8 cellular contexts compared by ENCODE assay signal in the genomic region with DNA sequence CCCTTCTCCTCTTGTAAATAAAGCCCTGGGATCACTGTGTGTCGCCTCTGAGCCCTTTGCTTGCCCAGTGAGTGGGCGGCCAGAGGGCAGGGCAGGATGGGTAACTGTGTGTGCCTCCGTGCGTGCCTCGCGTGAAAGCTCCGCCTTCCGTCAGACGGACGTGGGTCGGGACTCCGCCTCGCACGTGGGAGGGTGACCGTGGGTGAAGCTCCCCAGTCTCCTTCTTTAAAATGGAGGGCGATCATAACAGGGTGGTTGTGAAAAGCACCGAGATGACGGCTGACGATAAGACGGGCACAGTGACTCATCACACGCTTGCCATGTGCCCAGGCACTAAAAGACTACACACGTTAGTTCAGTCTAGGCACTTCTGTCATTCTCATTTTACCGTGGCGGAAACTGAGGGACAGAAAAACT. TPM values are rescaled to one million over a fixed set of nuclear protein-coding genes. Genes with fewer than 3 reads are reported as not detected.
DNase-seq lines count a peak whose midpoint lies in the region; ATAC-seq and TF ChIP-seq lines count a peak whose summit lies in the region.

No MANE protein-coding gene starts in this region.

- no peak overlapping the region for H3K27ac ChIP-seq in SK-N-SH (ENCODE audit: low read depth in 2 of 2, low read length in 1 of 2)

- peaks cover 19% of the 10 kb centered on the region for H3F3A ChIP-seq in SK-N-SH (replicated peaks; ENCODE audit: insufficient read depth)

- no peaks in the 10 kb centered on the region for H3K9me3 Mint-ChIP-seq in T-cell
- no peaks in the 10 kb centered on the region for H3K9me3 Mint-ChIP-seq in activated naive CD8-positive, alpha-beta T cell treated with anti-CD3 and anti-CD28 coated beads, Interleukin-2, amount 50 U/mL, for 24 hours

- no peaks in the 10 kb centered on the region for H3K9me2 ChIP-seq in SK-N-SH

- DNase-seq in SK-N-SH (peak; percentile 34), T-cell (peak; percentile 73 to 91 (median 84)), inferior parietal cortex (ENCODE audit: extremely low spot score) (peak; percentile 13), NCI-H1694 treated with DMSO at 0.1 percent for 48 hours (lab: John Stamatoyannopoulos, UW) (no peak)
- peak; percentile 94 for DNase-seq in activated naive CD8-positive, alpha-beta T cell treated with anti-CD3 and anti-CD28 coated beads, Interleukin-2, amount 50 U/mL, for 24 hours
- DNase-seq in stimulated activated CD4-positive, alpha-beta T cell treated with anti-CD3 and anti-CD28 coated beads, Interleukin-2, amount 100 ng/mL, for 4 hours (ENCODE audit: low read depth), result peak; percentile 98

- H3K79me2 ChIP-seq in SK-N-SH (ENCODE audit: insufficient read depth), result no peaks in the 10 kb centered on the region

- no peaks in the 10 kb centered on the region for H3K9me3 ChIP-seq in SK-N-SH

- H3K4me3 ChIP-seq in SK-N-SH (ENCODE audit: low read depth in 2 of 2, low read length in 1 of 2), result no peak overlapping the region

- TF ChIP-seq EP300 in SK-N-SH (IDR thresholded peaks at IDR 0.05; ENCODE audit: borderline replicate concordance in 1 of 2, low read depth in 1 of 2, low read length in 1 of 2), result no peak

- TF ChIP-seq RAD21 in SK-N-SH (IDR thresholded peaks at IDR 0.05; ENCODE audit: low read length), result no peak

- H3K36me3 ChIP-seq in SK-N-SH (replicated peaks in 1 of 2; ENCODE audit: control insufficient read depth in 1 of 2, insufficient read depth in 2 of 2, low read length in 1 of 2), result peaks cover 4 to 20% of the 10 kb centered on the region in 2 experiments

- H3K27me3 ChIP-seq in SK-N-SH (ENCODE audit: insufficient read depth), result no peaks in the 10 kb centered on the region

- H3K27ac Mint-ChIP-seq in T-cell, result peak overlapping the region; percentile 99 to 100
- H3K27ac Mint-ChIP-seq in activated naive CD8-positive, alpha-beta T cell treated with anti-CD3 and anti-CD28 coated beads, Interleukin-2, amount 50 U/mL, for 24 hours, result peak overlapping the region; percentile 99

- WGBS in SK-N-SH (ENCODE audit: low lambda C conversion rate), result 74% methylated on average over 23 of the region's 24 CpGs

- peaks cover 0 to 8% of the 10 kb centered on the region in 2 experiments; a peak in 2 of 4 replicates for H3K4me1 ChIP-seq in SK-N-SH (ENCODE audit: control insufficient read depth in 1 of 2, insufficient read depth in 2 of 2, low read depth in 1 of 2, low read length in 1 of 2)

- H3K9ac ChIP-seq in SK-N-SH, result no peak overlapping the region

- H2AFZ ChIP-seq in SK-N-SH (ENCODE audit: low read depth), result peak overlapping the region; percentile 86; the same call in 1 of the 2 replicates

- no peaks in the 10 kb centered on the region for H4K20me1 ChIP-seq in SK-N-SH (ENCODE audit: insufficient read depth)

- H3K27me3 Mint-ChIP-seq in T-cell, result no peaks in the 10 kb centered on the region
- H3K27me3 Mint-ChIP-seq in activated naive CD8-positive, alpha-beta T cell treated with anti-CD3 and anti-CD28 coated beads, Interleukin-2, amount 50 U/mL, for 24 hours, result no peaks in the 10 kb centered on the region

- peaks cover 34% of the 10 kb centered on the region for H3K36me3 Mint-ChIP-seq in T-cell
- peaks cover 64% of the 10 kb centered on the region for H3K36me3 Mint-ChIP-seq in activated naive CD8-positive, alpha-beta T cell treated with anti-CD3 and anti-CD28 coated beads, Interleukin-2, amount 50 U/mL, for 24 hours (ENCODE audit: low read depth)

- no peak for TF ChIP-seq CTCF in SK-N-SH (IDR thresholded peaks at IDR 0.05)

- CTCF ChIA-PET in SK-N-SH (lab: Yijun Ruan, JAX), result interaction anchor here (0.6 to 8.0 kb wide), 10 partner anchors 8 to 148 kb away, joined by 3 to 114 read pairs (median 4); a partner anchor contains a TSS
- CTCF ChIA-PET in T-cell (lab: Charles Lee), result interaction anchor here (0.5 to 6.8 kb wide), 14 partner anchors 8 to 346 kb away, joined by 3 to 126 read pairs (median 6); a partner anchor contains a TSS

- no peak overlapping the region for H3K4me2 ChIP-seq in SK-N-SH

- no peak for ATAC-seq in SK-N-SH treated with all-trans-retinoic acid at 6 μM for 48 hours
- peak; percentile 77 to 80 (median 80) for ATAC-seq in T-cell (replicated peaks in 1 of 4)
- peak; percentile 69 for ATAC-seq in activated naive CD8-positive, alpha-beta T cell treated with anti-CD3 and anti-CD28 coated beads, Interleukin-2, amount 50 U/mL, for 24 hours
- no peak for ATAC-seq in GM18870 (IDR thresholded peaks at IDR 0.05; ENCODE audit: unreplicated experiment)

- peak overlapping the region; percentile 68 to 88 (median 76) for H3K4me3 Mint-ChIP-seq in T-cell
- peak overlapping the region; percentile 93 for H3K4me3 Mint-ChIP-seq in activated naive CD8-positive, alpha-beta T cell treated with anti-CD3 and anti-CD28 coated beads, Interleukin-2, amount 50 U/mL, for 24 hours

- peaks cover 71 to 85% (median 80%) of the 10 kb centered on the region in 3 donors for H3K4me1 Mint-ChIP-seq in T-cell
- H3K4me1 Mint-ChIP-seq in activated naive CD8-positive, alpha-beta T cell treated with anti-CD3 and anti-CD28 coated beads, Interleukin-2, amount 50 U/mL, for 24 hours, result peaks cover 90% of the 10 kb centered on the region

- POLR2A ChIA-PET in SK-N-SH (lab: Yijun Ruan, JAX), result interaction anchor here (1.6 to 6.8 kb wide), 2 partner anchors 16 to 40 kb away, joined by 3 to 62 read pairs; a partner anchor contains a TSS
- POLR2A ChIA-PET in T-cell (lab: Charles Lee), result interaction anchor here (2.0 to 2.1 kb wide), 2 partner anchors 17 to 18 kb away, joined by 9 to 22 read pairs; a partner anchor contains a TSS

TF ChIP-seq in SK-N-SH, 30 proteins besides CTCF, POLR2A, EP300 and RAD21 (continues in another document):
- TF ChIP-seq POLR2AphosphoS5 (IDR thresholded peaks at IDR 0.05; ENCODE audit: low read depth, low read length) (no peak), ELF1 (IDR thresholded peaks at IDR 0.05) (no peak), NRF1 (IDR thresholded peaks at IDR 0.05; ENCODE audit: low read depth, low read length) (no peak), SMC3 (IDR thresholded peaks at IDR 0.05; ENCODE audit: low read depth, low read length) (no peak)
- TF ChIP-seq, protein P1, sequence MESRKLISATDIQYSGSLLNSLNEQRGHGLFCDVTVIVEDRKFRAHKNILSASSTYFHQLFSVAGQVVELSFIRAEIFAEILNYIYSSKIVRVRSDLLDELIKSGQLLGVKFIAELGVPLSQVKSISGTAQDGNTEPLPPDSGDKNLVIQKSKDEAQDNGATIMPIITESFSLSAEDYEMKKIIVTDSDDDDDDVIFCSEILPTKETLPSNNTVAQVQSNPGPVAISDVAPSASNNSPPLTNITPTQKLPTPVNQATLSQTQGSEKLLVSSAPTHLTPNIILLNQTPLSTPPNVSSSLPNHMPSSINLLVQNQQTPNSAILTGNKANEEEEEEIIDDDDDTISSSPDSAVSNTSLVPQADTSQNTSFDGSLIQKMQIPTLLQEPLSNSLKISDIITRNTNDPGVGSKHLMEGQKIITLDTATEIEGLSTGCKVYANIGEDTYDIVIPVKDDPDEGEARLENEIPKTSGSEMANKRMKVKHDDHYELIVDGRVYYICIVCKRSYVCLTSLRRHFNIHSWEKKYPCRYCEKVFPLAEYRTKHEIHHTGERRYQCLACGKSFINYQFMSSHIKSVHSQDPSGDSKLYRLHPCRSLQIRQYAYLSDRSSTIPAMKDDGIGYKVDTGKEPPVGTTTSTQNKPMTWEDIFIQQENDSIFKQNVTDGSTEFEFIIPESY (IDR thresholded peaks at IDR 0.05; ENCODE audit: borderline replicate concordance, low read depth), result no peak

TF ChIP-seq in SK-N-SH treated with all-trans-retinoic acid at 6 μM for 48 hours, 23 proteins besides CTCF, POLR2A, EP300 and RAD21 (continues in another document):
- TF ChIP-seq, protein P2, sequence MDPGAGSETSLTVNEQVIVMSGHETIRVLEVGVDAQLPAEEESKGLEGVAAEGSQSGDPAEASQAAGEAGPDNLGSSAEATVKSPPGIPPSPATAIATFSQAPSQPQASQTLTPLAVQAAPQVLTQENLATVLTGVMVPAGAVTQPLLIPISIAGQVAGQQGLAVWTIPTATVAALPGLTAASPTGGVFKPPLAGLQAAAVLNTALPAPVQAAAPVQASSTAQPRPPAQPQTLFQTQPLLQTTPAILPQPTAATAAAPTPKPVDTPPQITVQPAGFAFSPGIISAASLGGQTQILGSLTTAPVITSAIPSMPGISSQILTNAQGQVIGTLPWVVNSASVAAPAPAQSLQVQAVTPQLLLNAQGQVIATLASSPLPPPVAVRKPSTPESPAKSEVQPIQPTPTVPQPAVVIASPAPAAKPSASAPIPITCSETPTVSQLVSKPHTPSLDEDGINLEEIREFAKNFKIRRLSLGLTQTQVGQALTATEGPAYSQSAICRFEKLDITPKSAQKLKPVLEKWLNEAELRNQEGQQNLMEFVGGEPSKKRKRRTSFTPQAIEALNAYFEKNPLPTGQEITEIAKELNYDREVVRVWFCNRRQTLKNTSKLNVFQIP (CRISPR knock-in tag; IDR thresholded peaks at IDR 0.05; ENCODE audit: borderline replicate concordance, low read depth), result no peak

RNA-seq across cellular contexts. Expression of a gene that starts 9.2 kb away (rescaled TPM):
- 386 and 447 TPM in 2 replicates for polyA plus RNA-seq in SK-N-SH (2012; rRNA removed)
- polyA plus RNA-seq in SK-N-SH (2012; cell fraction: cytosol; rRNA removed), result 287 and 379 TPM in 2 replicates
- 324 and 396 TPM in 2 replicates for polyA plus RNA-seq in SK-N-SH (2012; cell fraction: nucleus; rRNA removed)
- total RNA-seq in T-cell, result 100 to 1,000 TPM; 144 to 168 (median 154) TPM

RNA-seq across cellular contexts. Expression of a gene that starts 9.4 kb away (rescaled TPM):
- 77.4 and 82.8 TPM in 2 replicates for polyA plus RNA-seq in SK-N-SH (2012; rRNA removed)
- 74.4 and 76.0 TPM in 2 replicates for polyA plus RNA-seq in SK-N-SH (2012; cell fraction: cytosol; rRNA removed)
- polyA plus RNA-seq in SK-N-SH (2012; cell fraction: nucleus; rRNA removed), result 73.4 and 75.5 TPM in 2 replicates
- total RNA-seq in T-cell, result 10 to 100 TPM; 33.6 to 64.5 (median 58.7) TPM

RNA-seq across cellular contexts. Expression of a gene that starts 10.1 kb away (rescaled TPM):
- 0.12 and 0.18 TPM in 2 replicates for polyA plus RNA-seq in SK-N-SH (2012; rRNA removed)
- 0.09 TPM in 1 of 2 replicates, not detected in the other for polyA plus RNA-seq in SK-N-SH (2012; cell fraction: cytosol; rRNA removed)
- polyA plus RNA-seq in SK-N-SH (2012; cell fraction: nucleus; rRNA removed), result 0.43 and 0.96 TPM in 2 replicates
- total RNA-seq in T-cell, result 100 to 1,000 TPM; 176 to 237 (median 224) TPM

RNA-seq across cellular contexts. Expression of a gene that starts 17.5 kb away (rescaled TPM):
- polyA plus RNA-seq in SK-N-SH (2012; rRNA removed), result 560 and 659 TPM in 2 replicates
- 378 and 573 TPM in 2 replicates for polyA plus RNA-seq in SK-N-SH (2012; cell fraction: cytosol; rRNA removed)
- polyA plus RNA-seq in SK-N-SH (2012; cell fraction: nucleus; rRNA removed), result 265 and 491 TPM in 2 replicates
- 100 to 1,000 TPM; 256 to 466 (median 412) TPM for total RNA-seq in T-cell

RNA-seq across cellular contexts. Expression of a gene that starts 17.7 kb away (rescaled TPM):
- not detected in 2 replicates for polyA plus RNA-seq in SK-N-SH (2012; rRNA removed)
- not detected in 2 replicates for polyA plus RNA-seq in SK-N-SH (2012; cell fraction: cytosol; rRNA removed)
- not detected in 2 replicates for polyA plus RNA-seq in SK-N-SH (2012; cell fraction: nucleus; rRNA removed)
- not detected for total RNA-seq in T-cell

Comparison
In these comparisons a context has a peak if more than half of its experiments do, and no peak if none do; other contexts are left out.
1. ATAC-seq: peak in T-cell (4 of 4) and activated naive CD8-positive, alpha-beta T cell treated with anti-CD3 and anti-CD28 coated beads, Interleukin-2, amount 50 U/mL, for 24 hours (single experiment); none in SK-N-SH treated with all-trans-retinoic acid at 6 μM for 48 hours (single experiment) and GM18870 (single experiment).